ENCODE assay signal across 8 cellular contexts in genomic region chr12:66352197-66352596, GRCh38. TPM values are rescaled to one million over a fixed set of nuclear protein-coding genes. Genes with fewer than 3 reads are reported as not detected.
A peak's percentile ranks its signal among the peaks of the same experiment; 100 is the strongest.
DNase-seq lines count a peak whose midpoint lies in the region; ATAC-seq, FAIRE-seq and TF ChIP-seq lines count a peak whose summit lies in the region.

No MANE protein-coding gene starts in this region.

- H2AFZ ChIP-seq in MM.1S (ENCODE audit: low read length): no peak overlapping the region

- H4K20me1 ChIP-seq in MM.1S (ENCODE audit: insufficient read depth, low read length): no peaks in the 10 kb centered on the region

- H3K27ac Mint-ChIP-seq in naive thymus-derived CD4-positive, alpha-beta T cell: peak overlapping the region in 4 of 9 donors; percentile 42 to 75 (median 58)

- H3K36me3 ChIP-seq in MM.1S (replicated peaks; ENCODE audit: insufficient read depth, low read length): no peaks in the 10 kb centered on the region
- peaks cover 0 to 22% (median 0%) of the 10 kb centered on the region in 3 experiments for H3K36me3 ChIP-seq in naive thymus-derived CD4-positive, alpha-beta T cell (ENCODE audit: control insufficient read depth in 2 of 3, insufficient read depth in 3 of 3, low read length in 3 of 3)
- H3K36me3 ChIP-seq in uterus: no peaks in the 10 kb centered on the region

- no peak for FAIRE-seq in GM19239 (lab: Jason Lieb, UNC)

- peaks cover 0 to 4% (median 0%) of the 10 kb centered on the region in 11 donors for H3K9me3 Mint-ChIP-seq in naive thymus-derived CD4-positive, alpha-beta T cell
- no peaks in the 10 kb centered on the region for H3K9me3 Mint-ChIP-seq in activated T-cell treated with anti-CD3 and anti-CD28 coated beads, Interleukin-2, amount 50 U/mL, for 4 hours

- ATAC-seq in naive thymus-derived CD4-positive, alpha-beta T cell: peak; percentile 34
- no peak for ATAC-seq in activated T-cell treated with anti-CD3 and anti-CD28 coated beads, Interleukin-2, amount 50 U/mL, for 4 hours

- H3K27ac ChIP-seq in MM.1S (ENCODE audit: low read length) (no peak overlapping the region), uterus (no peak overlapping the region)
- no peak overlapping the region for H3K27ac ChIP-seq in naive thymus-derived CD4-positive, alpha-beta T cell (ENCODE audit: low read depth, low read length)

- no peaks in the 10 kb centered on the region for H3K9me2 ChIP-seq in MM.1S (replicated peaks; ENCODE audit: insufficient read depth, low read length)

- H3K27me3 ChIP-seq in MM.1S (replicated peaks; ENCODE audit: insufficient read depth, low read length) (no peaks in the 10 kb centered on the region), uterus (no peaks in the 10 kb centered on the region)
- H3K27me3 ChIP-seq in naive thymus-derived CD4-positive, alpha-beta T cell (ENCODE audit: control insufficient read depth in 2 of 2, insufficient read depth in 2 of 2, low read length in 2 of 2): no peaks in the 10 kb centered on the region

- H3K4me1 ChIP-seq in MM.1S (ENCODE audit: low read length): no peaks in the 10 kb centered on the region
- no peaks in the 10 kb centered on the region for H3K4me1 ChIP-seq in naive thymus-derived CD4-positive, alpha-beta T cell (ENCODE audit: control insufficient read depth in 2 of 2, insufficient read depth in 2 of 2, low read length in 2 of 2)
- H3K4me1 ChIP-seq in uterus: no peaks in the 10 kb centered on the region

- CTCF ChIA-PET in naive thymus-derived CD4-positive, alpha-beta T cell (lab: Charles Lee): interaction anchor here (0.6 to 1.2 kb wide), 2 partner anchors 73 to 82 kb away, joined by 3 read pairs; no protein-coding TSS in a partner anchor

- no peak for TF ChIP-seq POLR2A in uterus (IDR thresholded peaks at IDR 0.05)

- H3K9me3 ChIP-seq in MM.1S (replicated peaks; ENCODE audit: insufficient read depth, low read length) (no peaks in the 10 kb centered on the region), uterus (no peaks in the 10 kb centered on the region)
- H3K9me3 ChIP-seq in naive thymus-derived CD4-positive, alpha-beta T cell (ENCODE audit: control insufficient read depth in 2 of 3, low read length in 3 of 3): no peaks in the 10 kb centered on the region

- no peaks in the 10 kb centered on the region for H3F3A ChIP-seq in MM.1S (ENCODE audit: insufficient read depth, low read length)

- H3K27me3 Mint-ChIP-seq in naive thymus-derived CD4-positive, alpha-beta T cell: no peaks in the 10 kb centered on the region
- no peaks in the 10 kb centered on the region for H3K27me3 Mint-ChIP-seq in activated T-cell treated with anti-CD3 and anti-CD28 coated beads, Interleukin-2, amount 50 U/mL, for 4 hours (ENCODE audit: low read depth)

- H3K4me3 ChIP-seq in MM.1S (ENCODE audit: low read length) (no peak overlapping the region), cardiac fibroblast (replicated peaks in 1 of 2; ENCODE audit: low read depth in 2 of 2, low read length in 2 of 2) (no peak overlapping the region), uterus (no peak overlapping the region)
- no peak overlapping the region for H3K4me3 ChIP-seq in naive thymus-derived CD4-positive, alpha-beta T cell (ENCODE audit: low read length)

- peaks cover 13 to 60% (median 18%) of the 10 kb centered on the region in 5 donors for H3K36me3 Mint-ChIP-seq in naive thymus-derived CD4-positive, alpha-beta T cell
- H3K36me3 Mint-ChIP-seq in activated T-cell treated with anti-CD3 and anti-CD28 coated beads, Interleukin-2, amount 50 U/mL, for 4 hours (ENCODE audit: insufficient read depth): peaks cover 31% of the 10 kb centered on the region

- peak; percentile 36 for TF ChIP-seq CTCF in MM.1S (IDR thresholded peaks at IDR 0.05; ENCODE audit: low read length)
- peak; percentile 31 for TF ChIP-seq CTCF in cardiac fibroblast (IDR thresholded peaks at IDR 0.05; ENCODE audit: low read depth, low read length)
- no peak for TF ChIP-seq CTCF in uterus (IDR thresholded peaks at IDR 0.05)

- no peak overlapping the region for H3K4me2 ChIP-seq in MM.1S (ENCODE audit: low read depth, low read length)

- H3K4me1 Mint-ChIP-seq in naive thymus-derived CD4-positive, alpha-beta T cell: peaks cover 0 to 7% (median 0%) of the 10 kb centered on the region in 7 donors
- no peaks in the 10 kb centered on the region for H3K4me1 Mint-ChIP-seq in activated T-cell treated with anti-CD3 and anti-CD28 coated beads, Interleukin-2, amount 50 U/mL, for 4 hours (ENCODE audit: low read depth)

- no peak overlapping the region for H3K9ac ChIP-seq in MM.1S (ENCODE audit: low read length)

- POLR2A ChIA-PET in naive thymus-derived CD4-positive, alpha-beta T cell (lab: Charles Lee): interaction anchor here (0.6 kb wide), 1 partner anchor 50 kb away, joined by 3 read pairs; the partner anchor contains the start of gene HELB

- H3K4me3 Mint-ChIP-seq in naive thymus-derived CD4-positive, alpha-beta T cell: no peak overlapping the region
- no peak overlapping the region for H3K4me3 Mint-ChIP-seq in activated T-cell treated with anti-CD3 and anti-CD28 coated beads, Interleukin-2, amount 50 U/mL, for 4 hours

- DNase-seq in SHP77 (lab: John Stamatoyannopoulos, UW): peak; percentile 15 to 22
- no peak for DNase-seq in SHP77 treated with DMSO at 0.1 percent for 48 hours (lab: John Stamatoyannopoulos, UW)
- DNase-seq in MM.1S: peak; percentile 11
- peak; percentile 25 to 33 for DNase-seq in cardiac fibroblast (ENCODE audit: low read depth in 2 of 2)
- no peak for DNase-seq in naive thymus-derived CD4-positive, alpha-beta T cell
- DNase-seq in activated T-cell treated with anti-CD3 and anti-CD28 coated beads, Interleukin-2, amount 50 U/mL, for 4 hours: no peak
- DNase-seq in uterus: no peak
- DNase-seq in GM19239 (ENCODE audit: insufficient read length, low spot score): no peak

- intact Hi-C loops in naive thymus-derived CD4-positive, alpha-beta T cell (cut with micrococcal nuclease): loop anchor here (5.0 kb wide), 3 partner anchors 40 to 510 kb away; no protein-coding TSS in a partner anchor
- intact Hi-C loops in uterus (cut with DNase I; ENCODE audit: low total_unique reads): no loop called here

- no peaks in the 10 kb centered on the region for H3K79me2 ChIP-seq in MM.1S (ENCODE audit: low read length)

RNA-seq across cellular contexts. Expression of gene HELB, which starts 49.9 kb away (rescaled TPM):
- total RNA-seq in naive thymus-derived CD4-positive, alpha-beta T cell: 10 to 100 TPM; 47.9 to 59.2 (median 54.0) TPM
- polyA plus RNA-seq in naive thymus-derived CD4-positive, alpha-beta T cell: 10 to 100 TPM; 29.6 to 43.0 TPM
- total RNA-seq in activated T-cell treated with anti-CD3 and anti-CD28 coated beads, Interleukin-2, amount 50 U/mL, for 4 hours: 10 to 100 TPM in 2 of 3 donors, 1 to 10 TPM in 1; 9.0 to 14.6 (median 13.5) TPM
- 10 to 100 TPM in 1 of 4 donors, 1 to 10 TPM in 2, under 1 TPM in 1; 0.77 to 12.4 (median 6.1) TPM for total RNA-seq in uterus

Comparison
In these comparisons a context has a peak if more than half of its experiments do, and no peak if none do; other contexts are left out.
1. DNase-seq: peak in SHP77 (2 of 2), MM.1S (single experiment) and cardiac fibroblast (2 of 2); none in SHP77 treated with DMSO at 0.1 percent for 48 hours (single experiment), naive thymus-derived CD4-positive, alpha-beta T cell (0 of 9), activated T-cell treated with anti-CD3 and anti-CD28 coated beads, Interleukin-2, amount 50 U/mL, for 4 hours (single experiment), uterus (0 of 2) and GM19239 (single experiment).
2. CTCF ChIP-seq: peak in MM.1S (single experiment) and cardiac fibroblast (single experiment); none in uterus (0 of 4).